ENCODE assay signal across 18 cellular contexts in genomic region chr2:51222106-51222505, GRCh38.
"Had no signal": no experiment of that assay in that cellular context is flagged by ENCODE, and none has a peak within 500 bp of the region (broad histone marks: within the 10 kb centered on the region; RNA-seq: fewer than 3 reads in every experiment).

No MANE protein-coding gene starts in this region.

- ATAC-seq: foreskin keratinocyte, gastroesophageal sphincter, heart left ventricle, left cardiac atrium, left lung, left ventricle myocardium superior, lower lobe of right lung had no signal

- H2AFZ ChIP-seq: hepatocyte had no signal

- H3K4me1 ChIP-seq: esophagus muscularis mucosa, foreskin keratinocyte, gastroesophageal sphincter, heart left ventricle, left lung, lower lobe of right lung had no signal

- DNase-seq: dermis blood vessel endothelial cell; dorsolateral prefrontal cortex; effector CD4-positive, alpha-beta T cell; effector memory CD4-positive, alpha-beta T cell; foreskin keratinocyte; heart left ventricle; hypothalamus; immature natural killer cell; left cardiac atrium; left lung; left ventricle myocardium superior; lower lobe of right lung; mesenchymal stem cell; midbrain had no signal

- H3K4me3 ChIP-seq: coronary artery, dorsolateral prefrontal cortex, esophagus muscularis mucosa, gastroesophageal sphincter, heart left ventricle, hepatocyte, left lung, lower lobe of right lung had no signal

- H3K27me3 ChIP-seq: esophagus muscularis mucosa, foreskin keratinocyte, gastroesophageal sphincter, heart left ventricle, hepatocyte, left lung had no signal

- H3K79me2 ChIP-seq: hepatocyte had no signal

- H3K36me3 ChIP-seq: esophagus muscularis mucosa, gastroesophageal sphincter, heart left ventricle, left lung, lower lobe of right lung had no signal

- H3K4me2 ChIP-seq: hepatocyte had no signal

- H3K9me3 ChIP-seq: esophagus muscularis mucosa, gastroesophageal sphincter, heart left ventricle, lower lobe of right lung had no signal

- H3K27ac ChIP-seq: coronary artery, dorsolateral prefrontal cortex, esophagus muscularis mucosa, foreskin keratinocyte, gastroesophageal sphincter, heart left ventricle, hepatocyte, left lung, lower lobe of right lung had no signal
